Comparison of ENCODE assay signal across 8 cellular contexts in the genomic region with DNA sequence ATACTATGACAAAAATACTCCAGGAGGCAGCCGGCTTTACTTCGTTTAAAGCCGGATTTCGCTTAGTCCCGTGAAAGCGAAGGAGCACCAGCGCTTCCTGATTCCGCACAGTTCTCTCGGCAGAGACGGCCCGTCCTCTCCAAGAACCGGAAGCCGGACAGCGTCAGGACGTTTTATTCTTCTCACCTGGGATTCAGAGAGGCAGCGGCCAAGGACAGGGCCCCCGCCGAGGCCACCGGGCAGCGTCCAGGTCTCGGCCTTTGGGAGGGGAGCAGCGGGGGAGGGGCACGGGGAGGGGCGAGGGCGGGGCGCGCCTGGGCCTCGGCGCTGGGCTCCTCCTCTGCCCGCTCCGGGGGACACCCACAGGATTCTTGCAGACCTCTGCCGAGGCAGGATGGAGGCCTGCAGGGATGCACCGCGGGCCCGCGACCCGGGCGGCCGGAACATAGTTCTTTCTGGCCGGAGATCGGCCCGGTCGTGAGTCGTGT. TPM values are rescaled to one million over a fixed set of nuclear protein-coding genes. Genes with fewer than 3 reads are reported as not detected.
DNase-seq lines count a peak whose midpoint lies in the region; ATAC-seq, FAIRE-seq and TF ChIP-seq lines count a peak whose summit lies in the region.

No MANE protein-coding gene starts in this region.

- peak overlapping the region; percentile 99 for H3K27ac Mint-ChIP-seq in WTC11

- CTCF ChIA-PET in WTC11 (lab: Charles Lee), result interaction anchor here (1.4 to 2.7 kb wide), 4 partner anchors 9 to 43 kb away, joined by 5 to 24 read pairs (median 11); a partner anchor contains a TSS

- ATAC-seq in GM21390 (IDR thresholded peaks at IDR 0.05; ENCODE audit: unreplicated experiment), result peak; percentile 30
- peak; percentile 36 for ATAC-seq in WTC11

- DNase-seq in WTC11 (ENCODE audit: low spot score) (peak; percentile 86), cerebellum (ENCODE audit: low spot score) (peak; percentile 47), islet precursor cell (peak; percentile 93), HTR-8/SVneo (ENCODE audit: insufficient read length, low spot score) (no peak), SHP77 treated with DMSO at 0.1 percent for 48 hours (lab: John Stamatoyannopoulos, UW) (no peak), pons (ENCODE audit: low spot score) (no peak)
- DNase-seq in stimulated activated CD4-positive, alpha-beta T cell treated with anti-CD3 and anti-CD28 coated beads, Interleukin-2, amount 100 ng/mL, for 24 hours, result peak; percentile 61 to 66

- peaks cover 3% of the 10 kb centered on the region; the same call in 1 of the 2 replicates for H3K36me3 Mint-ChIP-seq in WTC11

- POLR2A ChIA-PET in WTC11 (lab: Charles Lee), result interaction anchor here (1.0 to 6.2 kb wide), 2 partner anchors 8 to 12 kb away, joined by 3 to 53 read pairs; a partner anchor contains a TSS

- no peaks in the 10 kb centered on the region for H3K9me3 Mint-ChIP-seq in WTC11

- no peaks in the 10 kb centered on the region; the same call in 1 of the 2 replicates for H3K27me3 Mint-ChIP-seq in WTC11 (ENCODE audit: low read depth)

- H3K4me1 Mint-ChIP-seq in WTC11, result peaks cover 55% of the 10 kb centered on the region

- peak overlapping the region; percentile 82 for H3K4me3 Mint-ChIP-seq in WTC11

- TF ChIP-seq CTCF in WTC11 (IDR thresholded peaks at IDR 0.05), result no peak

- no peak for FAIRE-seq in HTR-8/SVneo (lab: Jason Lieb, UNC)

TF ChIP-seq in WTC11, 78 proteins besides CTCF, POLR2A, EP300 and RAD21 (continues in another document):
- TF ChIP-seq, protein P1, sequence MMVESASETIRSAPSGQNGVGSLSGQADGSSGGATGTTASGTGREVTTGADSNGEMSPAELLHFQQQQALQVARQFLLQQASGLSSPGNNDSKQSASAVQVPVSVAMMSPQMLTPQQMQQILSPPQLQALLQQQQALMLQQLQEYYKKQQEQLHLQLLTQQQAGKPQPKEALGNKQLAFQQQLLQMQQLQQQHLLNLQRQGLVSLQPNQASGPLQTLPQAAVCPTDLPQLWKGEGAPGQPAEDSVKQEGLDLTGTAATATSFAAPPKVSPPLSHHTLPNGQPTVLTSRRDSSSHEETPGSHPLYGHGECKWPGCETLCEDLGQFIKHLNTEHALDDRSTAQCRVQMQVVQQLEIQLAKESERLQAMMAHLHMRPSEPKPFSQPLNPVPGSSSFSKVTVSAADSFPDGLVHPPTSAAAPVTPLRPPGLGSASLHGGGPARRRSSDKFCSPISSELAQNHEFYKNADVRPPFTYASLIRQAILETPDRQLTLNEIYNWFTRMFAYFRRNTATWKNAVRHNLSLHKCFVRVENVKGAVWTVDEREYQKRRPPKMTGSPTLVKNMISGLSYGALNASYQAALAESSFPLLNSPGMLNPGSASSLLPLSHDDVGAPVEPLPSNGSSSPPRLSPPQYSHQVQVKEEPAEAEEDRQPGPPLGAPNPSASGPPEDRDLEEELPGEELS (CRISPR knock-in tag; IDR thresholded peaks at IDR 0.05), result 0 out of 2 replicates have a peak, but pooled peaks have one; percentile 21
- TF ChIP-seq ZNF423 (CRISPR knock-in tag; IDR thresholded peaks at IDR 0.05), result peak; percentile 95
- TF ChIP-seq, protein P2, sequence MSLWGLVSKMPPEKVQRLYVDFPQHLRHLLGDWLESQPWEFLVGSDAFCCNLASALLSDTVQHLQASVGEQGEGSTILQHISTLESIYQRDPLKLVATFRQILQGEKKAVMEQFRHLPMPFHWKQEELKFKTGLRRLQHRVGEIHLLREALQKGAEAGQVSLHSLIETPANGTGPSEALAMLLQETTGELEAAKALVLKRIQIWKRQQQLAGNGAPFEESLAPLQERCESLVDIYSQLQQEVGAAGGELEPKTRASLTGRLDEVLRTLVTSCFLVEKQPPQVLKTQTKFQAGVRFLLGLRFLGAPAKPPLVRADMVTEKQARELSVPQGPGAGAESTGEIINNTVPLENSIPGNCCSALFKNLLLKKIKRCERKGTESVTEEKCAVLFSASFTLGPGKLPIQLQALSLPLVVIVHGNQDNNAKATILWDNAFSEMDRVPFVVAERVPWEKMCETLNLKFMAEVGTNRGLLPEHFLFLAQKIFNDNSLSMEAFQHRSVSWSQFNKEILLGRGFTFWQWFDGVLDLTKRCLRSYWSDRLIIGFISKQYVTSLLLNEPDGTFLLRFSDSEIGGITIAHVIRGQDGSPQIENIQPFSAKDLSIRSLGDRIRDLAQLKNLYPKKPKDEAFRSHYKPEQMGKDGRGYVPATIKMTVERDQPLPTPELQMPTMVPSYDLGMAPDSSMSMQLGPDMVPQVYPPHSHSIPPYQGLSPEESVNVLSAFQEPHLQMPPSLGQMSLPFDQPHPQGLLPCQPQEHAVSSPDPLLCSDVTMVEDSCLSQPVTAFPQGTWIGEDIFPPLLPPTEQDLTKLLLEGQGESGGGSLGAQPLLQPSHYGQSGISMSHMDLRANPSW (CRISPR knock-in tag; conservative IDR thresholded peaks at IDR 0.05; ENCODE audit: low read depth), result 0 out of 2 replicates have a peak, but pooled peaks have one; percentile 60
- TF ChIP-seq FOXK1 (CRISPR knock-in tag; IDR thresholded peaks at IDR 0.05), result 0 out of 2 replicates have a peak, but pooled peaks have one; percentile 55
- no peak for TF ChIP-seq JUN (CRISPR knock-in tag; IDR thresholded peaks at IDR 0.05)
- TF ChIP-seq, protein P3, sequence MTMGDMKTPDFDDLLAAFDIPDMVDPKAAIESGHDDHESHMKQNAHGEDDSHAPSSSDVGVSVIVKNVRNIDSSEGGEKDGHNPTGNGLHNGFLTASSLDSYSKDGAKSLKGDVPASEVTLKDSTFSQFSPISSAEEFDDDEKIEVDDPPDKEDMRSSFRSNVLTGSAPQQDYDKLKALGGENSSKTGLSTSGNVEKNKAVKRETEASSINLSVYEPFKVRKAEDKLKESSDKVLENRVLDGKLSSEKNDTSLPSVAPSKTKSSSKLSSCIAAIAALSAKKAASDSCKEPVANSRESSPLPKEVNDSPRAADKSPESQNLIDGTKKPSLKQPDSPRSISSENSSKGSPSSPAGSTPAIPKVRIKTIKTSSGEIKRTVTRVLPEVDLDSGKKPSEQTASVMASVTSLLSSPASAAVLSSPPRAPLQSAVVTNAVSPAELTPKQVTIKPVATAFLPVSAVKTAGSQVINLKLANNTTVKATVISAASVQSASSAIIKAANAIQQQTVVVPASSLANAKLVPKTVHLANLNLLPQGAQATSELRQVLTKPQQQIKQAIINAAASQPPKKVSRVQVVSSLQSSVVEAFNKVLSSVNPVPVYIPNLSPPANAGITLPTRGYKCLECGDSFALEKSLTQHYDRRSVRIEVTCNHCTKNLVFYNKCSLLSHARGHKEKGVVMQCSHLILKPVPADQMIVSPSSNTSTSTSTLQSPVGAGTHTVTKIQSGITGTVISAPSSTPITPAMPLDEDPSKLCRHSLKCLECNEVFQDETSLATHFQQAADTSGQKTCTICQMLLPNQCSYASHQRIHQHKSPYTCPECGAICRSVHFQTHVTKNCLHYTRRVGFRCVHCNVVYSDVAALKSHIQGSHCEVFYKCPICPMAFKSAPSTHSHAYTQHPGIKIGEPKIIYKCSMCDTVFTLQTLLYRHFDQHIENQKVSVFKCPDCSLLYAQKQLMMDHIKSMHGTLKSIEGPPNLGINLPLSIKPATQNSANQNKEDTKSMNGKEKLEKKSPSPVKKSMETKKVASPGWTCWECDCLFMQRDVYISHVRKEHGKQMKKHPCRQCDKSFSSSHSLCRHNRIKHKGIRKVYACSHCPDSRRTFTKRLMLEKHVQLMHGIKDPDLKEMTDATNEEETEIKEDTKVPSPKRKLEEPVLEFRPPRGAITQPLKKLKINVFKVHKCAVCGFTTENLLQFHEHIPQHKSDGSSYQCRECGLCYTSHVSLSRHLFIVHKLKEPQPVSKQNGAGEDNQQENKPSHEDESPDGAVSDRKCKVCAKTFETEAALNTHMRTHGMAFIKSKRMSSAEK (CRISPR knock-in tag; IDR thresholded peaks at IDR 0.05; ENCODE audit: borderline replicate concordance), result no peak
- TF ChIP-seq SP1 (CRISPR knock-in tag; conservative IDR thresholded peaks at IDR 0.05), result peak; percentile 41
- TF ChIP-seq RORB (CRISPR knock-in tag; IDR thresholded peaks at IDR 0.05), result no peak
- TF ChIP-seq, protein P4, sequence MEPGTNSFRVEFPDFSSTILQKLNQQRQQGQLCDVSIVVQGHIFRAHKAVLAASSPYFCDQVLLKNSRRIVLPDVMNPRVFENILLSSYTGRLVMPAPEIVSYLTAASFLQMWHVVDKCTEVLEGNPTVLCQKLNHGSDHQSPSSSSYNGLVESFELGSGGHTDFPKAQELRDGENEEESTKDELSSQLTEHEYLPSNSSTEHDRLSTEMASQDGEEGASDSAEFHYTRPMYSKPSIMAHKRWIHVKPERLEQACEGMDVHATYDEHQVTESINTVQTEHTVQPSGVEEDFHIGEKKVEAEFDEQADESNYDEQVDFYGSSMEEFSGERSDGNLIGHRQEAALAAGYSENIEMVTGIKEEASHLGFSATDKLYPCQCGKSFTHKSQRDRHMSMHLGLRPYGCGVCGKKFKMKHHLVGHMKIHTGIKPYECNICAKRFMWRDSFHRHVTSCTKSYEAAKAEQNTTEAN (CRISPR knock-in tag; IDR thresholded peaks at IDR 0.05), result peak; percentile 44; the same call in 1 of the 2 replicates
- no peak for TF ChIP-seq TP53 (CRISPR knock-in tag; IDR thresholded peaks at IDR 0.05)
- no peak for TF ChIP-seq NR1H2 (CRISPR knock-in tag; IDR thresholded peaks at IDR 0.05)
- no peak for TF ChIP-seq ZNF416 (CRISPR knock-in tag; IDR thresholded peaks at IDR 0.05)
- TF ChIP-seq FOXP1 (CRISPR knock-in tag; IDR thresholded peaks at IDR 0.05; ENCODE audit: borderline replicate concordance), result peak; percentile 32; the same call in 1 of the 2 replicates
- TF ChIP-seq, protein P5, sequence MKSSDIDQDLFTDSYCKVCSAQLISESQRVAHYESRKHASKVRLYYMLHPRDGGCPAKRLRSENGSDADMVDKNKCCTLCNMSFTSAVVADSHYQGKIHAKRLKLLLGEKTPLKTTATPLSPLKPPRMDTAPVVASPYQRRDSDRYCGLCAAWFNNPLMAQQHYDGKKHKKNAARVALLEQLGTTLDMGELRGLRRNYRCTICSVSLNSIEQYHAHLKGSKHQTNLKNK (CRISPR knock-in tag; IDR thresholded peaks at IDR 0.05), result no peak
- no peak for TF ChIP-seq PRRX2 (CRISPR knock-in tag; IDR thresholded peaks at IDR 0.05)

RNA-seq across cellular contexts. Expression of a gene that starts 2.8 kb away (rescaled TPM):
- total RNA-seq in WTC11 (2021), result 69.3 to 87.3 TPM (median 71.6 TPM) in 3 replicates
- total RNA-seq in cerebellum, result 54.3 TPM

RNA-seq across cellular contexts. Expression of a gene that starts 8.9 kb away (rescaled TPM):
- 56.2 to 70.2 TPM (median 56.6 TPM) in 3 replicates for total RNA-seq in WTC11 (2021)
- total RNA-seq in cerebellum, result 34.3 TPM

RNA-seq across cellular contexts. Expression of a gene that starts 23.4 kb away (rescaled TPM):
- total RNA-seq in WTC11 (2021) (26.2 to 41.7 TPM (median 30.8 TPM) in 3 replicates), cerebellum (0.36 TPM)

Comparison
In these comparisons a context has a peak if more than half of its experiments do, and no peak if none do; other contexts are left out.
1. DNase-seq: peak in WTC11 (single experiment), cerebellum (single experiment), islet precursor cell (single experiment) and stimulated activated CD4-positive, alpha-beta T cell treated with anti-CD3 and anti-CD28 coated beads, Interleukin-2, amount 100 ng/mL, for 24 hours (2 of 2); none in HTR-8/SVneo (single experiment), SHP77 treated with DMSO at 0.1 percent for 48 hours (single experiment) and pons (single experiment).
2. RNA of a gene that starts 23.4 kb away (total RNA-seq): 26.2 to 41.7 TPM in WTC11; 0.36 TPM in cerebellum (single experiment); every median in the first group is over 10 times any median in the second.